In genomic region chr1:27357281-27358037, GRCh38 we compare ENCODE assay signal across 8 cellular contexts. TPM values are rescaled to one million over a fixed set of nuclear protein-coding genes. Genes with fewer than 3 reads are reported as not detected.
A peak's percentile ranks its signal among the peaks of the same experiment; 100 is the strongest.
DNase-seq lines count a peak whose midpoint lies in the region; ATAC-seq and TF ChIP-seq lines count a peak whose summit lies in the region.

No MANE protein-coding gene starts in this region.

- no peak overlapping the region for H2AK5ac ChIP-seq in mesendoderm (ENCODE audit: low read length)

- intact Hi-C loops in activated CD4-positive, alpha-beta memory T cell treated with anti-CD3 and anti-CD28 coated beads for 36 hours (cut with micrococcal nuclease) = loop anchor here (1.0 to 2.0 kb wide), 2 partner anchors 15 to 35 kb away; partner anchors contain the start of genes GPR3 and SYTL1

- no peak overlapping the region for H4K5ac ChIP-seq in mesendoderm (ENCODE audit: low read length)

- H3K27me3 ChIP-seq in BJ (ENCODE audit: control insufficient read depth, insufficient read depth, low read length) = no peaks in the 10 kb centered on the region
- no peaks in the 10 kb centered on the region for H3K27me3 ChIP-seq in mesendoderm (ENCODE audit: insufficient read depth, low read length, poor library complexity)

- H3K27ac ChIP-seq in mesendoderm (ENCODE audit: low read depth, low read length) = no peak overlapping the region

- peaks cover 43% of the 10 kb centered on the region for H3K4me1 Mint-ChIP-seq in activated CD4-positive, alpha-beta memory T cell treated with anti-CD3 and anti-CD28 coated beads for 36 hours (ENCODE audit: low read depth)

- no peaks in the 10 kb centered on the region for H3K36me3 Mint-ChIP-seq in activated CD4-positive, alpha-beta memory T cell treated with anti-CD3 and anti-CD28 coated beads for 36 hours

- peak; percentile 91 for TF ChIP-seq CTCF in BJ (IDR thresholded peaks at IDR 0.05; ENCODE audit: insufficient read depth, low read depth, low read length)
- TF ChIP-seq CTCF in GM20000 (IDR thresholded peaks at IDR 0.05; ENCODE audit: extremely low read depth, missing control alignments) = peak; percentile 88

- peak overlapping the region; percentile 68 for H3K4me3 Mint-ChIP-seq in activated CD4-positive, alpha-beta memory T cell treated with anti-CD3 and anti-CD28 coated beads for 36 hours

- no peak overlapping the region for H3K4ac ChIP-seq in mesendoderm (ENCODE audit: low read depth, low read length)

- H3K27ac Mint-ChIP-seq in activated CD4-positive, alpha-beta memory T cell treated with anti-CD3 and anti-CD28 coated beads for 36 hours = peak overlapping the region; percentile 81

- H3K36me3 ChIP-seq in BJ (ENCODE audit: control insufficient read depth, insufficient read depth, low read length) (peaks cover 39% of the 10 kb centered on the region), mesendoderm (ENCODE audit: control insufficient read depth, insufficient read depth, low read length) (no peaks in the 10 kb centered on the region)

- no peak overlapping the region for H2BK120ac ChIP-seq in mesendoderm (ENCODE audit: low read depth, low read length)

- POLR2A ChIA-PET in BJ (lab: Charles Lee) = no interaction called here
- POLR2A ChIA-PET in activated CD4-positive, alpha-beta memory T cell treated with anti-CD3 and anti-CD28 coated beads for 36 hours (lab: Charles Lee) = interaction anchor here (2.0 kb wide), 1 partner anchor 8 kb away, joined by 11 read pairs; the partner anchor contains the start of gene MAP3K6

- H3K4me3 ChIP-seq in BJ (ENCODE audit: low read depth, low read length) = no peak overlapping the region
- no peak overlapping the region for H3K4me3 ChIP-seq in mesendoderm (ENCODE audit: low read length)

- H3K9ac ChIP-seq in mesendoderm (ENCODE audit: low read length) = peak overlapping the region; percentile 52

- peak overlapping the region; percentile 71 for H3K56ac ChIP-seq in mesendoderm (ENCODE audit: low read length)

- ATAC-seq in GM21786 (IDR thresholded peaks at IDR 0.05; ENCODE audit: unreplicated experiment) = no peak

- H3K4me2 ChIP-seq in mesendoderm (ENCODE audit: low read length) = peak overlapping the region; percentile 6

- H3K9me3 Mint-ChIP-seq in activated CD4-positive, alpha-beta memory T cell treated with anti-CD3 and anti-CD28 coated beads for 36 hours = no peaks in the 10 kb centered on the region

- no CpG with 5 or more reads among the region's 40 CpGs for WGBS in mesendoderm (ENCODE audit: extremely low coverage, insufficient coverage, low lambda C conversion rate)

- DNase-seq in BJ (ENCODE audit: low read depth) (no peak), GM20000 (ENCODE audit: low spot score) (peak; percentile 96), NCI-H510A treated with DMSO at 0.1 percent for 48 hours (lab: John Stamatoyannopoulos, UW) (peak; percentile 53), ecto neural progenitor cell (ENCODE audit: low spot score) (peak; percentile 92), mesendoderm (peak; percentile 85)
- DNase-seq in activated CD4-positive, alpha-beta memory T cell treated with anti-CD3 and anti-CD28 coated beads for 36 hours = peak; percentile 89
- DNase-seq in stimulated activated CD8-positive, alpha-beta memory T cell treated with anti-CD3 and anti-CD28 coated beads, Interleukin-15, amount 100 ng/mL, for 48 hours (ENCODE audit: low read depth in 2 of 2) = peak; percentile 65 to 68

- CTCF ChIA-PET in BJ (lab: Yijun Ruan, JAX) = interaction anchor here (0.6 to 6.1 kb wide), 24 partner anchors 8 to 433 kb away, joined by 3 to 60 read pairs (median 7); partner anchors contain the start of genes GPR3, MAP3K6 and SYTL1
- CTCF ChIA-PET in activated CD4-positive, alpha-beta memory T cell treated with anti-CD3 and anti-CD28 coated beads for 36 hours (lab: Charles Lee) = interaction anchor here (0.6 to 7.1 kb wide), 28 partner anchors 9 to 697 kb away, joined by 3 to 80 read pairs (median 7); partner anchors contain the start of genes AHDC1, CD164L2, GPR3 and IFI6

- no peak overlapping the region for H4K8ac ChIP-seq in mesendoderm (ENCODE audit: low read depth, low read length)

- no peak overlapping the region for H3K18ac ChIP-seq in mesendoderm (ENCODE audit: low read length)

- H2BK5ac ChIP-seq in mesendoderm (ENCODE audit: low read length) = no peak overlapping the region

- H3K79me2 ChIP-seq in mesendoderm (ENCODE audit: control insufficient read depth, insufficient read depth, low read length) = no peaks in the 10 kb centered on the region

- no peak overlapping the region for H2BK15ac ChIP-seq in mesendoderm (replicated peaks; ENCODE audit: low read depth)

- peaks cover 6% of the 10 kb centered on the region for H3K4me1 ChIP-seq in mesendoderm (ENCODE audit: control insufficient read depth, low read depth, low read length)

- H3K27me3 Mint-ChIP-seq in activated CD4-positive, alpha-beta memory T cell treated with anti-CD3 and anti-CD28 coated beads for 36 hours = no peaks in the 10 kb centered on the region

- no peaks in the 10 kb centered on the region for H3K79me1 ChIP-seq in mesendoderm (ENCODE audit: low read length)

- no peak overlapping the region for H3K23ac ChIP-seq in mesendoderm (ENCODE audit: low read length)

RNA-seq across cellular contexts. Expression of gene MAP3K6, which starts 9.3 kb away (rescaled TPM):
- polyA plus RNA-seq in BJ (2011; rRNA removed) = 9.3 and 18.0 TPM in 2 replicates
- polyA minus RNA-seq in BJ (2011; rRNA and poly(A)+ RNA removed) = 12.4 and 12.5 TPM in 2 replicates
- total RNA-seq in activated CD4-positive, alpha-beta memory T cell treated with anti-CD3 and anti-CD28 coated beads for 36 hours = 1 to 10 TPM; 8.2 to 9.7 TPM
- polyA plus RNA-seq in mesendoderm (2013, experiment 1 of 2) = 3.7 TPM
- 4.2 TPM for polyA plus RNA-seq in mesendoderm (2013, experiment 2 of 2)

RNA-seq across cellular contexts. Expression of gene SYTL1, which starts 15.6 kb away (rescaled TPM):
- 0.20 and 0.23 TPM in 2 replicates for polyA plus RNA-seq in BJ (2011; rRNA removed)
- 0.10 TPM in 1 of 2 replicates, not detected in the other for polyA minus RNA-seq in BJ (2011; rRNA and poly(A)+ RNA removed)
- 10 to 100 TPM; 27.3 to 30.4 TPM for total RNA-seq in activated CD4-positive, alpha-beta memory T cell treated with anti-CD3 and anti-CD28 coated beads for 36 hours
- polyA plus RNA-seq in mesendoderm (2013, experiment 1 of 2) = 2.5 TPM
- 2.2 TPM for polyA plus RNA-seq in mesendoderm (2013, experiment 2 of 2)

RNA-seq across cellular contexts. Expression of gene FCN3, which starts 17.2 kb away (rescaled TPM):
- not detected in 2 replicates for polyA plus RNA-seq in BJ (2011; rRNA removed)
- polyA minus RNA-seq in BJ (2011; rRNA and poly(A)+ RNA removed) = not detected in 2 replicates
- total RNA-seq in activated CD4-positive, alpha-beta memory T cell treated with anti-CD3 and anti-CD28 coated beads for 36 hours = not detected
- 0.04 TPM for polyA plus RNA-seq in mesendoderm (2013, experiment 1 of 2)
- polyA plus RNA-seq in mesendoderm (2013, experiment 2 of 2) = not detected

RNA-seq across cellular contexts. Expression of gene CD164L2, which starts 25.7 kb away (rescaled TPM):
- polyA plus RNA-seq in BJ (2011; rRNA removed) = not detected in 2 replicates
- polyA minus RNA-seq in BJ (2011; rRNA and poly(A)+ RNA removed) = not detected in 2 replicates
- not detected for total RNA-seq in activated CD4-positive, alpha-beta memory T cell treated with anti-CD3 and anti-CD28 coated beads for 36 hours
- polyA plus RNA-seq in mesendoderm (2013, experiment 1 of 2) = 0.17 TPM
- 0.11 TPM for polyA plus RNA-seq in mesendoderm (2013, experiment 2 of 2)

RNA-seq across cellular contexts. Expression of gene GPR3, which starts 35.0 kb away (rescaled TPM):
- 1.0 and 1.8 TPM in 2 replicates for polyA plus RNA-seq in BJ (2011; rRNA removed)
- 1.6 and 1.8 TPM in 2 replicates for polyA minus RNA-seq in BJ (2011; rRNA and poly(A)+ RNA removed)
- 1 to 10 TPM; 1.3 to 1.5 TPM for total RNA-seq in activated CD4-positive, alpha-beta memory T cell treated with anti-CD3 and anti-CD28 coated beads for 36 hours
- polyA plus RNA-seq in mesendoderm (2013, experiment 1 of 2) = 10.4 TPM
- 10.7 TPM for polyA plus RNA-seq in mesendoderm (2013, experiment 2 of 2)
